Comparison of ENCODE assay signal across 8 cellular contexts in genomic region chr9:72362118-72362531, GRCh38. TPM values are rescaled to one million over a fixed set of nuclear protein-coding genes. Genes with fewer than 3 reads are reported as not detected.
DNase-seq lines count a peak whose midpoint lies in the region; ATAC-seq and TF ChIP-seq lines count a peak whose summit lies in the region.

No MANE protein-coding gene starts in this region.

- POLR2A ChIA-PET in Caco-2 (lab: Charles Lee): no interaction called here

- H3K79me2 ChIP-seq in OCI-LY1 (ENCODE audit: insufficient read depth, low read length): peaks cover 72% of the 10 kb centered on the region

- peaks cover 9% of the 10 kb centered on the region for H4K20me1 ChIP-seq in OCI-LY1 (ENCODE audit: insufficient read depth, low read length)

- BruUV-seq in Caco-2 (replicated peaks; lab: Mats Ljungman, UMichigan): no TSS peak

- H3K27me3 ChIP-seq in Caco-2 (replicated peaks; ENCODE audit: control insufficient read depth, insufficient read depth, low read length): no peaks in the 10 kb centered on the region
- H3K27me3 ChIP-seq in OCI-LY1 (ENCODE audit: insufficient read depth, low read length): no peaks in the 10 kb centered on the region
- no peaks in the 10 kb centered on the region for H3K27me3 ChIP-seq in neutrophil

- no peaks in the 10 kb centered on the region for H3K9me3 ChIP-seq in Caco-2
- no peaks in the 10 kb centered on the region for H3K9me3 ChIP-seq in OCI-LY1 (ENCODE audit: low read length)
- no peaks in the 10 kb centered on the region for H3K9me3 ChIP-seq in neutrophil

- H3K36me3 ChIP-seq in Caco-2 (ENCODE audit: control insufficient read depth, insufficient read depth, low read length) (no peaks in the 10 kb centered on the region), OCI-LY1 (ENCODE audit: insufficient read depth, low read length) (peaks cover 64% of the 10 kb centered on the region), neutrophil (peaks cover 30% of the 10 kb centered on the region)

- no peaks in the 10 kb centered on the region for H3K4me1 Mint-ChIP-seq in Caco-2 (ENCODE audit: low read depth, unreplicated experiment)
- peaks cover 51% of the 10 kb centered on the region for H3K4me1 Mint-ChIP-seq in endothelial cell (ENCODE audit: unreplicated experiment)

- peak overlapping the region; percentile 97 for H3K4me2 ChIP-seq in OCI-LY1 (ENCODE audit: low read length)

- no peak overlapping the region for H3K4me3 ChIP-seq in Caco-2 (ENCODE audit: low read depth, low read length)
- peak overlapping the region; percentile 88 for H3K4me3 ChIP-seq in OCI-LY1 (ENCODE audit: low read depth, low read length, poor library complexity, severe bottlenecking)
- H3K4me3 ChIP-seq in neutrophil (ENCODE audit: low read depth in 1 of 2, low read length in 1 of 2): peak overlapping the region; percentile 78 to 94

- no peak for DNase-seq in Caco-2
- DNase-seq in endothelial cell (ENCODE audit: low spot score): no peak
- no peak for DNase-seq in NCI-H2171 (lab: John Stamatoyannopoulos, UW)

- H2AFZ ChIP-seq in OCI-LY1 (ENCODE audit: low read length): no peak overlapping the region

- intact Hi-C loops in Caco-2 (cut with micrococcal nuclease; ENCODE audit: unreplicated experiment): no loop called here

- ATAC-seq in GM18517 (IDR thresholded peaks at IDR 0.05; ENCODE audit: unreplicated experiment) (no peak), GM18861 (IDR thresholded peaks at IDR 0.05; ENCODE audit: unreplicated experiment) (no peak), GM19023 (IDR thresholded peaks at IDR 0.05; ENCODE audit: unreplicated experiment) (no peak)

- H3K4me1 ChIP-seq in Caco-2 (no peaks in the 10 kb centered on the region), OCI-LY1 (ENCODE audit: insufficient read depth, low read length, severe bottlenecking) (peaks cover 38% of the 10 kb centered on the region), neutrophil (ENCODE audit: control insufficient read depth in 1 of 2, insufficient read depth in 1 of 2, low read depth in 1 of 2, low read length in 1 of 2) (peaks cover 52 to 53% of the 10 kb centered on the region in 2 experiments)

- no peaks in the 10 kb centered on the region for H3F3A ChIP-seq in OCI-LY1 (ENCODE audit: insufficient read depth, low read length)

- H3K27me3 Mint-ChIP-seq in Caco-2 (ENCODE audit: insufficient read depth, unreplicated experiment) (no peaks in the 10 kb centered on the region), endothelial cell (ENCODE audit: unreplicated experiment) (peaks cover 17% of the 10 kb centered on the region)

- H3K9me2 ChIP-seq in OCI-LY1 (ENCODE audit: low read depth, low read length): no peaks in the 10 kb centered on the region

- H3K27ac Mint-ChIP-seq in Caco-2 (ENCODE audit: unreplicated experiment) (no peak overlapping the region), endothelial cell (ENCODE audit: unreplicated experiment) (peak overlapping the region; percentile 61)

- peak overlapping the region; percentile 29; the same call in 1 of the 2 replicates for H3K9ac ChIP-seq in OCI-LY1 (ENCODE audit: low read length)

- no peaks in the 10 kb centered on the region for H3K9me3 Mint-ChIP-seq in Caco-2 (ENCODE audit: unreplicated experiment)
- H3K9me3 Mint-ChIP-seq in endothelial cell (ENCODE audit: unreplicated experiment): no peaks in the 10 kb centered on the region

- CTCF ChIA-PET in Caco-2 (lab: Charles Lee): no interaction called here

- H3K4me3 Mint-ChIP-seq in Caco-2 (ENCODE audit: unreplicated experiment): peak overlapping the region; percentile 84
- peak overlapping the region; percentile 99 for H3K4me3 Mint-ChIP-seq in endothelial cell (ENCODE audit: unreplicated experiment)

- H3K27ac ChIP-seq in OCI-LY1 (ENCODE audit: low read depth, low read length, poor library complexity, severe bottlenecking) (no peak overlapping the region), neutrophil (peak overlapping the region; percentile 98)

- TF ChIP-seq CTCF in Caco-2 (IDR thresholded peaks at IDR 0.05; ENCODE audit: insufficient read depth in 1 of 2, low read depth in 1 of 2, low read length in 1 of 2, severe bottlenecking in 1 of 2, unreplicated experiment in 1 of 2) (no peak), OCI-LY1 (IDR thresholded peaks at IDR 0.05; ENCODE audit: low read length) (no peak), endothelial cell (IDR thresholded peaks at IDR 0.05; ENCODE audit: unreplicated experiment) (no peak), neutrophil (IDR thresholded peaks at IDR 0.05) (no peak)

- H3K36me3 Mint-ChIP-seq in Caco-2 (ENCODE audit: insufficient read depth, unreplicated experiment) (peaks cover 26% of the 10 kb centered on the region), endothelial cell (ENCODE audit: low read depth, unreplicated experiment) (peaks cover 22% of the 10 kb centered on the region)

RNA-seq across cellular contexts. Expression of gene ZFAND5, which starts 2.9 kb away (rescaled TPM):
- total RNA-seq in Caco-2 (2022): 30.9 and 34.4 TPM in 2 replicates
- total RNA-seq in endothelial cell (ENCODE audit: unreplicated experiment): 154 TPM
